ENCODE assay signal across 11 cellular contexts in genomic region chr6:99611148-99611547, GRCh38. TPM values are rescaled to one million over a fixed set of nuclear protein-coding genes. Genes with fewer than 3 reads are reported as not detected.
DNase-seq lines count a peak whose midpoint lies in the region; ATAC-seq and TF ChIP-seq lines count a peak whose summit lies in the region.
"Had no signal": no experiment of that assay in that cellular context is flagged by ENCODE, and none has a peak within 500 bp of the region (broad histone marks: within the 10 kb centered on the region; RNA-seq: fewer than 3 reads in every experiment).

No MANE protein-coding gene starts in this region.

- H3K27me3 ChIP-seq in SJCRH30: no peaks in the 10 kb centered on the region

- H3K9me3 ChIP-seq in SJCRH30 (replicated peaks): no peaks in the 10 kb centered on the region

- ATAC-seq in GM19043 (IDR thresholded peaks at IDR 0.05; ENCODE audit: low read depth, unreplicated experiment) (peak; percentile 39), HG02943 (IDR thresholded peaks at IDR 0.05; ENCODE audit: low read depth, unreplicated experiment) (peak; percentile 46)

- TF ChIP-seq POLR2A in NB4 (IDR thresholded peaks at IDR 0.05; ENCODE audit: extremely low read depth, insufficient read length): no peak

- TF ChIP-seq CTCF in NB4 (IDR thresholded peaks at IDR 0.05; ENCODE audit: low read depth, low read length): no peak

- H3K36me3 ChIP-seq in SJCRH30: no peaks in the 10 kb centered on the region

- DNase-seq in GF-D8 (lab: John Stamatoyannopoulos, UW): peak; percentile 74
- DNase-seq in NB4 (ENCODE audit: low read depth): peak; percentile 79
- DNase-seq in ureter (ENCODE audit: low spot score): no peak
- no peak for DNase-seq in caudate nucleus (lab: John Stamatoyannopoulos, UW)
- no peak for DNase-seq in retina
- DNase-seq in SJCRH30: no peak
- DNase-seq: activated CD4-positive, alpha-beta T cell treated with anti-CD3 and anti-CD28 coated beads for 4 hours; NCI-H524 had no signal

- no peak overlapping the region for H3K27ac ChIP-seq in caudate nucleus (ENCODE audit: low read depth, low read length)
- H3K27ac ChIP-seq in SJCRH30: no peak overlapping the region

- H3K4me3 ChIP-seq in NB4 (ENCODE audit: low read depth, low read length) (no peak overlapping the region), SJCRH30 (no peak overlapping the region)

- H3K4me1 ChIP-seq in SJCRH30: no peaks in the 10 kb centered on the region

RNA-seq across cellular contexts. Expression of gene PRDM13, which starts 4.5 kb away (rescaled TPM):
- total RNA-seq in ureter: not detected
- not detected in 2 replicates for total RNA-seq in SJCRH30 (2014; rRNA removed; shearing (Covaris generic))
- total RNA-seq: CD4-positive, alpha-beta memory T cell had no signal

RNA-seq across cellular contexts. Expression of gene CCNC, which starts 42.7 kb away (rescaled TPM):
- 44.6 TPM for total RNA-seq in ureter
- total RNA-seq in SJCRH30 (2014; rRNA removed; shearing (Covaris generic)): 122 and 128 TPM in 2 replicates

Comparison
In these comparisons a context has a peak if more than half of its experiments do, and no peak if none do; other contexts are left out.
1. DNase-seq: peak in GF-D8 (single experiment) and NB4 (single experiment); none in ureter (single experiment), caudate nucleus (0 of 61), retina (single experiment) and SJCRH30 (0 of 2).